ENCODE assay signal across 9 cellular contexts in the genomic region with DNA sequence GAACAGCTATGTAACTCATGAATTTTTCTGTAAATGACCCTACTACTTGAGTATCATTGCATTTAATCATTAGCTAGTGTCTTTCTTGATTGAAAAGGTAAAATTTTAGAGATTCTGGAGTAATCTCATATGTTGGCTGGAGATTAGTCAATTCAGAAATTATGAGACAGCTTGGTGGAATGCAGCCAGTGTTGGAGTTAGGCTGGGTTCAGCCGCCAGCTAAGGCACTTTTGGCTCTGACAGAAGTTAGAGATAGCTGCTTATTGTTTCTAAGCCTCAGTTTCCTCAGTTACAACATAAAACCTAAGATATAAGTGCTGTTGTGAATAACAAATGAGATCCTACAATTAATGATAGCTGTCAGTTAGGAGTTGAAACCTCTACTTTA. TPM values are rescaled to one million over a fixed set of nuclear protein-coding genes. Genes with fewer than 3 reads are reported as not detected.
DNase-seq lines count a peak whose midpoint lies in the region; ATAC-seq and TF ChIP-seq lines count a peak whose summit lies in the region.
"Had no signal": no experiment of that assay in that cellular context is flagged by ENCODE, and none has a peak within 500 bp of the region (broad histone marks: within the 10 kb centered on the region; RNA-seq: fewer than 3 reads in every experiment).

No MANE protein-coding gene starts in this region.

- no peak overlapping the region for H3K4me3 ChIP-seq in foreskin fibroblast (ENCODE audit: low read depth in 1 of 2, low read length in 2 of 2)
- H3K4me3 ChIP-seq: SJCRH30 had no signal

- DNase-seq in EH (ENCODE audit: low read depth) (peak; percentile 60), NCI-H226 (peak; percentile 23), astrocyte of the hippocampus (ENCODE audit: low read depth, low spot score) (peak; percentile 49), foreskin fibroblast (peak; percentile 55 to 79), NCI-H526 treated with DMSO at 0.1 percent for 48 hours (lab: John Stamatoyannopoulos, UW) (no peak), activated T-cell treated with anti-CD3 and anti-CD28 coated beads for 4 hours (no peak), NCI-H510A treated with DMSO at 0.1 percent for 48 hours (lab: John Stamatoyannopoulos, UW) (no peak), left ventricle myocardium superior (no peak)

- no peak for ATAC-seq in left ventricle myocardium superior

- intact Hi-C loops in left ventricle myocardium superior (cut with micrococcal nuclease) = loop anchor here (1.0 to 10.0 kb wide), 2 partner anchors 82 to 164 kb away; no protein-coding TSS in a partner anchor

- TF ChIP-seq CTCF in foreskin fibroblast (IDR thresholded peaks at IDR 0.05; ENCODE audit: low read depth, low read length) = no peak

RNA-seq across cellular contexts. Expression of a gene that starts 49.4 kb away (rescaled TPM):
- total RNA-seq in left ventricle myocardium superior = 18.7 TPM

Comparison
In these comparisons a context has a peak if more than half of its experiments do, and no peak if none do; other contexts are left out.
1. DNase-seq: peak in EH (single experiment), NCI-H226 (single experiment), astrocyte of the hippocampus (single experiment) and foreskin fibroblast (2 of 2); none in NCI-H526 treated with DMSO at 0.1 percent for 48 hours (single experiment), activated T-cell treated with anti-CD3 and anti-CD28 coated beads for 4 hours (single experiment), NCI-H510A treated with DMSO at 0.1 percent for 48 hours (single experiment) and left ventricle myocardium superior (single experiment).